Comparison of ENCODE assay signal across 9 cellular contexts in genomic region chr3:119676020-119676419, GRCh38. TPM values are rescaled to one million over a fixed set of nuclear protein-coding genes. Genes with fewer than 3 reads are reported as not detected.
A peak's percentile ranks its signal among the peaks of the same experiment; 100 is the strongest.
DNase-seq lines count a peak whose midpoint lies in the region; ATAC-seq, FAIRE-seq and TF ChIP-seq lines count a peak whose summit lies in the region.
"Had no signal": no experiment of that assay in that cellular context is flagged by ENCODE, and none has a peak within 500 bp of the region (broad histone marks: within the 10 kb centered on the region; RNA-seq: fewer than 3 reads in every experiment).

No MANE protein-coding gene starts in this region.

- intact Hi-C loops in left cardiac atrium (cut with DNase I) (loop anchor here in 1 of 2 donors (5.0 kb wide), 2 partner anchors 94 to 179 kb away; partner anchors contain the start of gene TIMMDC1), GM12878 (cut with micrococcal nuclease; ENCODE audit: unreplicated experiment) (loop anchor here (2.0 kb wide), 2 partner anchors 47 to 117 kb away; partner anchors contain the start of gene CD80), vagina (cut with DNase I) (no loop called here), lower leg skin (cut with DNase I; ENCODE audit: low total_unique reads) (no loop called here)

- H4K20me1 ChIP-seq in GM12878 (ENCODE audit: control insufficient read depth, insufficient read depth) = no peaks in the 10 kb centered on the region

- TF ChIP-seq CTCF in cardiac muscle cell (IDR thresholded peaks at IDR 0.05; ENCODE audit: low read depth, low read length) (no peak), GM12878 (IDR thresholded peaks at IDR 0.05 in 2 of 3, conservative IDR thresholded peaks at IDR 0.05 in 1 of 3; ENCODE audit: control insufficient read depth in 2 of 3, extremely low read depth in 1 of 3, insufficient read depth in 1 of 3, low read depth in 3 of 3, low read length in 3 of 3) (no peak), vagina (IDR thresholded peaks at IDR 0.05) (no peak), lower leg skin (IDR thresholded peaks at IDR 0.05) (no peak)

- RAD21 ChIA-PET in GM12878 (lab: Charles Lee; ENCODE audit: unreplicated experiment) = interaction anchor here (0.6 to 6.6 kb wide), 18 partner anchors 10 to 382 kb away, joined by 3 to 147 read pairs (median 4); partner anchors contain the start of genes ARHGAP31, CD80 and PLA1A

- SMC1A ChIA-PET in GM12878 (lab: Charles Lee; ENCODE audit: uncharacterized antibody, unreplicated experiment) = interaction anchor here (0.5 to 14.0 kb wide), 22 partner anchors 10 to 235 kb away, joined by 3 to 329 read pairs (median 4); partner anchors contain the start of genes CD80 and TIMMDC1

- no peak overlapping the region for H3K4ac ChIP-seq in mesenchymal stem cell (ENCODE audit: low read depth in 1 of 2, low read length in 2 of 2)

- H3K4me1 ChIP-seq in cardiac muscle cell (ENCODE audit: low read depth) (peaks cover 32% of the 10 kb centered on the region), GM12878 (ENCODE audit: control insufficient read depth, insufficient read depth, low read length) (peaks cover 4% of the 10 kb centered on the region), mesenchymal stem cell (ENCODE audit: control insufficient read depth, insufficient read depth, low read depth, low read length) (no peaks in the 10 kb centered on the region), vagina (peaks cover 20% of the 10 kb centered on the region)

- CTCF ChIA-PET in GM12878 (lab: Yijun Ruan, JAX) = interaction anchor here (0.5 to 12.2 kb wide), 15 partner anchors 9 to 1034 kb away, joined by 3 to 296 read pairs (median 4); partner anchors contain the start of gene CD80

- DNase-seq in cardiac muscle cell (ENCODE audit: low read depth in 1 of 2, low spot score in 1 of 2) = no peak
- no peak for DNase-seq in left cardiac atrium
- DNase-seq in GM12878 (ENCODE audit: low read depth, low spot score) = no peak
- peak; percentile 11 for DNase-seq in mesenchymal stem cell
- no peak for DNase-seq in vagina (ENCODE audit: extremely low spot score in 2 of 2)
- DNase-seq in lower leg skin (ENCODE audit: low spot score in 2 of 2) = no peak
- no peak for DNase-seq in GM12891 (ENCODE audit: insufficient read length, low spot score)
- no peak for DNase-seq in NCI-H526 (lab: John Stamatoyannopoulos, UW)
- DNase-seq: GDM1 had no signal

- H3K27ac ChIP-seq in cardiac muscle cell (peak overlapping the region; percentile 94), GM12878 (ENCODE audit: control insufficient read depth, insufficient read depth) (peak overlapping the region; percentile 95), mesenchymal stem cell (ENCODE audit: low read length, poor library complexity, severe bottlenecking) (no peak overlapping the region), vagina (peak overlapping the region; percentile 94)

- H2BK120ac ChIP-seq in mesenchymal stem cell (ENCODE audit: low read depth, low read length) = no peak overlapping the region

- WGBS in GM12878 (ENCODE audit: insufficient coverage, insufficient replicate concordance, low lambda C conversion rate, missing lambda C conversion rate) = 0% methylated on average over 1 of the region's 1 CpG
- WGBS in mesenchymal stem cell = 86% methylated on average over 1 of the region's 1 CpG
- 38 to 48% methylated on average over 1 of the region's 1 CpG for WGBS in lower leg skin, 2 donors

- peaks cover 10% of the 10 kb centered on the region for H3K79me1 ChIP-seq in mesenchymal stem cell (replicated peaks; ENCODE audit: low read length, poor library complexity, severe bottlenecking)

- no peak for TF ChIP-seq RAD21 in GM12878 (IDR thresholded peaks at IDR 0.05; ENCODE audit: insufficient read depth, low read depth, low read length)

- H3K4me2 ChIP-seq in GM12878 (ENCODE audit: control insufficient read depth, insufficient read depth) (peak overlapping the region; percentile 65), mesenchymal stem cell (ENCODE audit: low read length, poor library complexity, severe bottlenecking) (peak overlapping the region; percentile 75)

- H3K79me2 ChIP-seq in GM12878 (ENCODE audit: control insufficient read depth, insufficient read depth, low read length) = peaks cover 56% of the 10 kb centered on the region

- POLR2A ChIA-PET in GM12878 (lab: Charles Lee) = interaction anchor here (0.6 to 8.3 kb wide), 15 partner anchors 9 to 866 kb away, joined by 4 to 104 read pairs (median 6); partner anchors contain the start of genes ADPRH and CD80

- no peak overlapping the region for H2BK12ac ChIP-seq in mesenchymal stem cell (ENCODE audit: low read length in 2 of 2)

- TF ChIP-seq EP300 in GM12878 (IDR thresholded peaks at IDR 0.05; ENCODE audit: borderline replicate concordance in 1 of 2, control insufficient read depth in 1 of 2, low read depth in 2 of 2, low read length in 2 of 2) = no peak

- BruUV-seq in GM12878 (replicated peaks; lab: Mats Ljungman, UMichigan) = no TSS peak

- H3K23ac ChIP-seq in mesenchymal stem cell (ENCODE audit: low read length in 2 of 2) = no peak overlapping the region

- no peaks in the 10 kb centered on the region for H3K27me3 ChIP-seq in cardiac muscle cell
- H3K27me3 ChIP-seq in GM12878 (replicated peaks in 1 of 2; ENCODE audit: control insufficient read depth in 2 of 2, insufficient read depth in 2 of 2, low read length in 1 of 2) = no peaks in the 10 kb centered on the region
- no peaks in the 10 kb centered on the region for H3K27me3 ChIP-seq in mesenchymal stem cell (ENCODE audit: control insufficient read depth in 1 of 2, insufficient read depth in 1 of 2, low read length in 2 of 2)
- H3K27me3 ChIP-seq in vagina = no peaks in the 10 kb centered on the region

- no peak overlapping the region for H2AK5ac ChIP-seq in mesenchymal stem cell (ENCODE audit: low read length, severe bottlenecking)

- TF ChIP-seq POLR2A in GM12878 (IDR thresholded peaks at IDR 0.05; ENCODE audit: low read depth, low read length) (no peak), vagina (IDR thresholded peaks at IDR 0.05) (no peak), lower leg skin (IDR thresholded peaks at IDR 0.05) (no peak), GM12891 (IDR thresholded peaks at IDR 0.05; ENCODE audit: low read depth, low read length) (no peak)

- H2BK15ac ChIP-seq in mesenchymal stem cell (ENCODE audit: low read depth, poor library complexity, severe bottlenecking) = no peak overlapping the region

- no peak overlapping the region for H3K18ac ChIP-seq in mesenchymal stem cell (ENCODE audit: low read depth in 1 of 2, low read length in 2 of 2)

- no peak overlapping the region for H4K8ac ChIP-seq in mesenchymal stem cell (ENCODE audit: low read length)

- H2AFZ ChIP-seq in GM12878 (ENCODE audit: control insufficient read depth, low read depth, low read length) = no peak overlapping the region
- H2AFZ ChIP-seq in mesenchymal stem cell (ENCODE audit: low read depth, low read length) = no peak overlapping the region

- H3K9me3 ChIP-seq in cardiac muscle cell (ENCODE audit: low read depth) = no peaks in the 10 kb centered on the region
- no peaks in the 10 kb centered on the region for H3K9me3 ChIP-seq in GM12878 (replicated peaks; ENCODE audit: control insufficient read depth, insufficient read depth, low read length)
- no peaks in the 10 kb centered on the region for H3K9me3 ChIP-seq in mesenchymal stem cell (ENCODE audit: control insufficient read depth, low read length)
- no peaks in the 10 kb centered on the region for H3K9me3 ChIP-seq in vagina

- H3K36me3 ChIP-seq in cardiac muscle cell (peaks cover 17% of the 10 kb centered on the region), GM12878 (ENCODE audit: control insufficient read depth in 2 of 2, insufficient read depth in 2 of 2, low read length in 1 of 2) (peaks cover 3 to 11% of the 10 kb centered on the region in 2 experiments), mesenchymal stem cell (ENCODE audit: control insufficient read depth in 1 of 2, insufficient read depth in 2 of 2, low read depth in 1 of 2, low read length in 2 of 2) (peaks cover 14 to 37% of the 10 kb centered on the region in 2 experiments), vagina (peaks cover 0 to 30% of the 10 kb centered on the region in 2 donors)

- H3K4me3 ChIP-seq in cardiac muscle cell (peak overlapping the region; percentile 63), GM12878 (peak overlapping the region; percentile 90), mesenchymal stem cell (ENCODE audit: insufficient read depth in 1 of 2, low read depth in 1 of 2, low read length in 2 of 2) (peak overlapping the region in 1 of 2 experiments; percentile 85), vagina (peak overlapping the region; percentile 79 to 87), lower leg skin (ENCODE audit: low read depth, poor library complexity, severe bottlenecking) (no peak overlapping the region)

- FAIRE-seq in GM12878 (lab: Jason Lieb, UNC) (no peak), GM12891 (lab: Jason Lieb, UNC) (no peak)

- H3K14ac ChIP-seq in mesenchymal stem cell (ENCODE audit: low read length in 2 of 2) = no peak overlapping the region

- H4K91ac ChIP-seq in mesenchymal stem cell (ENCODE audit: low read length) = no peak overlapping the region

- ATAC-seq in left cardiac atrium = no peak
- ATAC-seq in GM12878 = no peak

- peak overlapping the region; percentile 92 for H3K9ac ChIP-seq in GM12878 (ENCODE audit: control insufficient read depth, insufficient read depth, low read length)
- peak overlapping the region; percentile 94 for H3K9ac ChIP-seq in mesenchymal stem cell (ENCODE audit: low read length)

- in situ Hi-C loops in GM12878 (cut with MboI) = loop anchor here (5.0 to 25.0 kb wide), 2 partner anchors 79 to 389 kb away; partner anchors contain the start of genes ARHGAP31 and PLA1A

- no peak overlapping the region for H2BK5ac ChIP-seq in mesenchymal stem cell (ENCODE audit: low read depth, low read length, poor library complexity, severe bottlenecking)

RNA-seq across cellular contexts. Expression of gene COX17, which starts 1.2 kb away (rescaled TPM):
- total RNA-seq in cardiac muscle cell = 45.5 and 56.8 TPM in 2 replicates
- 146 and 174 TPM in 2 replicates for polyA plus RNA-seq in cardiac muscle cell
- 100 to 1,000 TPM; 101 to 120 TPM for total RNA-seq in left cardiac atrium
- total RNA-seq in GM12878 (2013; cell fraction: nucleolus; rRNA removed) = 60.0 and 72.5 TPM in 2 replicates
- 150 and 153 TPM in 2 replicates for total RNA-seq in GM12878 (2014; rRNA removed)
- total RNA-seq in GM12878 (2014; rRNA removed; fragmentation: Illumina TruSeq; extraction: Trizol) = 191 and 199 TPM in 2 replicates
- total RNA-seq in GM12878 (2021) = 111 and 113 TPM in 2 replicates
- 48.3 TPM for polyA plus RNA-seq in GM12878 (2011; ENCODE audit: low read depth)
- polyA plus RNA-seq in GM12878 (2011; rRNA removed) = 112 and 123 TPM in 2 replicates
- 77.3 and 110 TPM in 2 replicates for polyA plus RNA-seq in GM12878 (2011; cell fraction: cytosol; rRNA removed)
- 69.0 and 81.2 TPM in 2 replicates for polyA plus RNA-seq in GM12878 (2011; cell fraction: nucleus; rRNA removed)
- polyA plus RNA-seq in GM12878 (2012) = 164 and 185 TPM in 2 replicates
- 53.8 and 115 TPM in 2 replicates for polyA plus RNA-seq in GM12878 (2014; fragmentation: Illumina TruSeq; extraction: Trizol)
- polyA plus RNA-seq in GM12878 (2014; fragmentation: Nextera tagmentation; extraction: Ambion mirVana) = 100 to 1,000 TPM; 615 to 717 TPM
- polyA plus RNA-seq in GM12878 (2014; rRNA removed) = 288 and 295 TPM in 2 replicates
- polyA plus RNA-seq in GM12878 (2016; fragmentation: Nextera tagmentation; extraction: Ambion mirVana) = 100 to 1,000 TPM; 370 to 376 TPM
- 37.5 and 48.8 TPM in 2 replicates for polyA minus RNA-seq in GM12878 (2011; rRNA and poly(A)+ RNA removed)
- polyA minus RNA-seq in GM12878 (2011; cell fraction: cytosol; rRNA and poly(A)+ RNA removed) = 24.5 and 25.1 TPM in 2 replicates
- 66.6 and 89.7 TPM in 2 replicates for polyA minus RNA-seq in GM12878 (2011; cell fraction: nucleus; rRNA and poly(A)+ RNA removed)
- polyA plus RNA-seq in mesenchymal stem cell (2013, experiment 1 of 2) = 62.6 TPM
- polyA plus RNA-seq in mesenchymal stem cell (2013, experiment 2 of 2) = 62.2 TPM
- total RNA-seq in vagina = 27.3 TPM
- 10 to 100 TPM; 16.2 to 43.1 (median 29.9) TPM for total RNA-seq in lower leg skin
- 198 TPM for polyA plus RNA-seq in GM12891 (2012; ENCODE audit: low read depth, missing spikeins)

RNA-seq across cellular contexts. Expression of gene POPDC2, which starts 15.6 kb away (rescaled TPM):
- total RNA-seq in cardiac muscle cell (180 and 214 TPM in 2 replicates), left cardiac atrium (100 to 1,000 TPM; 383 to 677 TPM), GM12878 (2014; rRNA removed) (3.4 and 3.9 TPM in 2 replicates), GM12878 (2014; rRNA removed; fragmentation: Illumina TruSeq; extraction: Trizol) (2.7 and 7.5 TPM in 2 replicates), GM12878 (2021) (3.5 and 3.9 TPM in 2 replicates), vagina (3.4 TPM), lower leg skin (1 to 10 TPM in 3 of 4 donors, under 1 TPM in 1; 0.97 to 1.9 (median 1.3) TPM)
- polyA plus RNA-seq in cardiac muscle cell (68.0 and 107 TPM in 2 replicates), GM12878 (2011; rRNA removed) (8.6 and 12.7 TPM in 2 replicates), GM12878 (2014; fragmentation: Illumina TruSeq; extraction: Trizol) (2.6 and 3.6 TPM in 2 replicates), GM12878 (2014; fragmentation: Nextera tagmentation; extraction: Ambion mirVana) (1 to 10 TPM; 3.5 to 5.3 TPM), GM12878 (2014; rRNA removed) (3.8 and 6.1 TPM in 2 replicates), GM12878 (2016; fragmentation: Nextera tagmentation; extraction: Ambion mirVana) (1 to 10 TPM; 1.8 to 4.0 TPM)
- total RNA-seq in GM12878 (2013; cell fraction: nucleolus; rRNA removed) = 18.9 and 20.7 TPM in 2 replicates
- polyA plus RNA-seq in GM12878 (2011; ENCODE audit: low read depth) = 2.5 TPM
- polyA plus RNA-seq in GM12878 (2011; cell fraction: cytosol; rRNA removed) = 9.5 and 9.8 TPM in 2 replicates
- polyA plus RNA-seq in GM12878 (2011; cell fraction: nucleus; rRNA removed) = 41.3 and 48.9 TPM in 2 replicates
- 3.0 and 4.2 TPM in 2 replicates for polyA plus RNA-seq in GM12878 (2012)
- 12.9 and 16.1 TPM in 2 replicates for polyA minus RNA-seq in GM12878 (2011; rRNA and poly(A)+ RNA removed)
- polyA minus RNA-seq in GM12878 (2011; cell fraction: cytosol; rRNA and poly(A)+ RNA removed) = 0.83 and 0.94 TPM in 2 replicates
- polyA minus RNA-seq in GM12878 (2011; cell fraction: nucleus; rRNA and poly(A)+ RNA removed) = 10.8 and 19.9 TPM in 2 replicates
- polyA plus RNA-seq in mesenchymal stem cell (2013, experiment 1 of 2) = 0.40 TPM
- polyA plus RNA-seq in mesenchymal stem cell (2013, experiment 2 of 2) = 0.45 TPM
- 2.1 TPM for polyA plus RNA-seq in GM12891 (2012; ENCODE audit: low read depth, missing spikeins)

RNA-seq across cellular contexts. Expression of gene CFAP91, which starts 26.8 kb away (rescaled TPM):
- total RNA-seq in cardiac muscle cell (0.53 and 0.92 TPM in 2 replicates), left cardiac atrium (under 1 TPM; 0.58 to 0.91 TPM), GM12878 (2014; rRNA removed) (0.56 and 0.76 TPM in 2 replicates), GM12878 (2014; rRNA removed; fragmentation: Illumina TruSeq; extraction: Trizol) (0.54 and 0.69 TPM in 2 replicates), GM12878 (2021) (0.80 and 1.3 TPM in 2 replicates), vagina (4.2 TPM), lower leg skin (1 to 10 TPM in 3 of 4 donors, under 1 TPM in 1; 0.91 to 5.1 (median 1.7) TPM)
- polyA plus RNA-seq in cardiac muscle cell (1.4 and 3.4 TPM in 2 replicates), GM12878 (2011; rRNA removed) (1.2 and 1.4 TPM in 2 replicates), GM12878 (2014; fragmentation: Illumina TruSeq; extraction: Trizol) (1.5 and 2.7 TPM in 2 replicates), GM12878 (2014; fragmentation: Nextera tagmentation; extraction: Ambion mirVana) (under 1 TPM; 0.03 to 0.22 TPM), GM12878 (2014; rRNA removed) (2.2 TPM in 2 replicates), GM12878 (2016; fragmentation: Nextera tagmentation; extraction: Ambion mirVana) (1 to 10 TPM in 1 of 2 experiments, under 1 TPM in 1; 0.68 to 1.2 TPM)
- total RNA-seq in GM12878 (2013; cell fraction: nucleolus; rRNA removed) = 0.81 and 2.5 TPM in 2 replicates
- polyA plus RNA-seq in GM12878 (2011; ENCODE audit: low read depth) = 0.08 TPM
- 0.21 and 0.57 TPM in 2 replicates for polyA plus RNA-seq in GM12878 (2011; cell fraction: cytosol; rRNA removed)
- 1.6 and 3.0 TPM in 2 replicates for polyA plus RNA-seq in GM12878 (2011; cell fraction: nucleus; rRNA removed)
- 0.29 and 0.38 TPM in 2 replicates for polyA plus RNA-seq in GM12878 (2012)
- 0.21 and 0.66 TPM in 2 replicates for polyA minus RNA-seq in GM12878 (2011; rRNA and poly(A)+ RNA removed)
- polyA minus RNA-seq in GM12878 (2011; cell fraction: cytosol; rRNA and poly(A)+ RNA removed) = not detected in 2 replicates
- 0.48 and 0.73 TPM in 2 replicates for polyA minus RNA-seq in GM12878 (2011; cell fraction: nucleus; rRNA and poly(A)+ RNA removed)
- 0.08 TPM for polyA plus RNA-seq in mesenchymal stem cell (2013, experiment 1 of 2)
- polyA plus RNA-seq in mesenchymal stem cell (2013, experiment 2 of 2) = 0.14 TPM
- 0.26 TPM for polyA plus RNA-seq in GM12891 (2012; ENCODE audit: low read depth, missing spikeins)
